ENCODE assay signal across 8 cellular contexts in genomic region chr21:26966978-26967913, GRCh38. TPM values are rescaled to one million over a fixed set of nuclear protein-coding genes. Genes with fewer than 3 reads are reported as not detected.
DNase-seq lines count a peak whose midpoint lies in the region; ATAC-seq and TF ChIP-seq lines count a peak whose summit lies in the region.

ADAMTS5 (minus strand) TSS chr21:26967088; CDS start chr21:26966391, 697 bp downstream.

- no peak within 1 kb of the TSS for H3K27ac ChIP-seq in thoracic aorta

- peak; percentile 44 for DNase-seq in CD14-positive monocyte (ENCODE audit: low spot score)
- peak; percentile 86 for DNase-seq in MG63
- DNase-seq in cardiac fibroblast (ENCODE audit: low read depth in 2 of 2): peak; percentile 56 to 81
- peak; percentile 80 for DNase-seq in kidney tubule cell (ENCODE audit: low spot score)
- no peak for DNase-seq in thoracic aorta (ENCODE audit: low spot score)
- no peak for DNase-seq in activated naive CD4-positive, alpha-beta T cell treated with anti-CD3 and anti-CD28 coated beads, Interleukin-2, amount 50 U/mL, for 72 hours (ENCODE audit: low spot score in 2 of 2)
- DNase-seq in GM19240 (ENCODE audit: insufficient read length, low spot score): no peak

- intact Hi-C loops in CD14-positive monocyte (cut with micrococcal nuclease): no loop called here

- H3K9me3 ChIP-seq in MG63: no peaks in the 10 kb centered on the region
- no peaks in the 10 kb centered on the region for H3K9me3 ChIP-seq in thoracic aorta

- H3K4me1 ChIP-seq in thoracic aorta (ENCODE audit: control insufficient read depth in 1 of 2, low read depth in 2 of 2): peaks cover 11 to 28% of the 10 kb centered on the region in 2 donors

- peak within 1 kb of the TSS; percentile 87 to 97 for H3K4me3 Mint-ChIP-seq in CD14-positive monocyte

- H3K36me3 ChIP-seq in MG63 (peaks cover 27% of the 10 kb centered on the region), thoracic aorta (no peaks in the 10 kb centered on the region)

- H3K9me3 Mint-ChIP-seq in CD14-positive monocyte: no peaks in the 10 kb centered on the region
- H3K9me3 Mint-ChIP-seq in activated naive CD4-positive, alpha-beta T cell treated with anti-CD3 and anti-CD28 coated beads, Interleukin-2, amount 50 U/mL, for 72 hours: no peaks in the 10 kb centered on the region

- H3K27me3 ChIP-seq in MG63: no peaks in the 10 kb centered on the region
- H3K27me3 ChIP-seq in thoracic aorta (replicated peaks; ENCODE audit: insufficient read depth): no peaks in the 10 kb centered on the region

- no peak for TF ChIP-seq CTCF in CD14-positive monocyte (IDR thresholded peaks at IDR 0.05)
- TF ChIP-seq CTCF in cardiac fibroblast (IDR thresholded peaks at IDR 0.05; ENCODE audit: low read depth, low read length): no peak
- no peak for TF ChIP-seq CTCF in thoracic aorta (IDR thresholded peaks at IDR 0.05)

- H3K4me1 Mint-ChIP-seq in CD14-positive monocyte: peaks cover 63% of the 10 kb centered on the region

- H3K27ac Mint-ChIP-seq in CD14-positive monocyte: peak within 1 kb of the TSS; percentile 84 to 98 (median 94)
- no peak within 1 kb of the TSS for H3K27ac Mint-ChIP-seq in activated naive CD4-positive, alpha-beta T cell treated with anti-CD3 and anti-CD28 coated beads, Interleukin-2, amount 50 U/mL, for 72 hours

- H3K27me3 Mint-ChIP-seq in CD14-positive monocyte (ENCODE audit: low read depth in 3 of 3): peaks cover 28 to 52% (median 41%) of the 10 kb centered on the region in 3 donors

- peaks cover 2 to 9% of the 10 kb centered on the region in 2 donors for H3K36me3 Mint-ChIP-seq in CD14-positive monocyte
- H3K36me3 Mint-ChIP-seq in activated naive CD4-positive, alpha-beta T cell treated with anti-CD3 and anti-CD28 coated beads, Interleukin-2, amount 50 U/mL, for 72 hours: peaks cover 0 to 6% of the 10 kb centered on the region in 2 donors

- ATAC-seq in thoracic aorta (ENCODE audit: insufficient number of reproducible peaks, low FRiP score, low read depth): no peak
- ATAC-seq in activated naive CD4-positive, alpha-beta T cell treated with anti-CD3 and anti-CD28 coated beads, Interleukin-2, amount 50 U/mL, for 72 hours: no peak
- ATAC-seq in activated CD4-positive, CD25-positive, alpha-beta regulatory T cell treated with anti-CD3 and anti-CD28 coated beads, Interleukin-2, amount 50 U/mL, for 24 hours: no peak

- H3K4me3 ChIP-seq in MG63 (peak within 1 kb of the TSS; percentile 61), cardiac fibroblast (replicated peaks in 1 of 2; ENCODE audit: low read depth in 2 of 2, low read length in 2 of 2) (peak within 1 kb of the TSS; percentile 56 to 64), thoracic aorta (peak within 1 kb of the TSS; percentile 77)

RNA-seq across cellular contexts. Expression of gene ADAMTS5, which starts in this region (rescaled TPM):
- polyA plus RNA-seq in CD14-positive monocyte: 1 to 10 TPM in 1 of 2 donors, under 1 TPM in 1; 0.86 to 1.1 TPM
- total RNA-seq in MG63 (2014; rRNA removed; shearing (Covaris generic); ENCODE audit: low replicate concordance): 8.4 and 10.3 TPM in 2 replicates
- 1 to 10 TPM; 5.8 TPM for total RNA-seq in thoracic aorta
- total RNA-seq in activated naive CD4-positive, alpha-beta T cell treated with anti-CD3 and anti-CD28 coated beads, Interleukin-2, amount 50 U/mL, for 72 hours: not detected

Comparison
In these comparisons a context has a peak if more than half of its experiments do, and no peak if none do; other contexts are left out.
1. DNase-seq: peak in CD14-positive monocyte (single experiment), MG63 (single experiment), cardiac fibroblast (2 of 2) and kidney tubule cell (single experiment); none in thoracic aorta (single experiment), activated naive CD4-positive, alpha-beta T cell treated with anti-CD3 and anti-CD28 coated beads, Interleukin-2, amount 50 U/mL, for 72 hours (0 of 2) and GM19240 (single experiment).
2. H3K27ac Mint-ChIP-seq: peak in CD14-positive monocyte (7 of 7); none in activated naive CD4-positive, alpha-beta T cell treated with anti-CD3 and anti-CD28 coated beads, Interleukin-2, amount 50 U/mL, for 72 hours (0 of 2).
3. Peak in every context shown above with its lines, with median percentiles within 50 percentile points of each other: H3K4me3 ChIP-seq.